1 cellular context compared by ENCODE assay signal in genomic region chr1:150515328-150516049, GRCh38.
TF ChIP-seq lines count a peak whose summit lies in the region.

FALEC (plus strand) TSS chr1:150515752.

TF ChIP-seq in K562, 482 proteins besides CTCF, POLR2A, EP300 and RAD21 (continued from another document and continues in another):
- TF ChIP-seq MGA (IDR thresholded peaks at IDR 0.05), result peak; percentile 81
- TF ChIP-seq SIRT6 (IDR thresholded peaks at IDR 0.05; ENCODE audit: low read depth, low read length), result no peak
- no peak for TF ChIP-seq THAP7 (CRISPR knock-in tag; IDR thresholded peaks at IDR 0.05)
- TF ChIP-seq ZNF592 (IDR thresholded peaks at IDR 0.05), result no peak
- no peak for TF ChIP-seq HEY1 (CRISPR knock-in tag; IDR thresholded peaks at IDR 0.05; ENCODE audit: borderline replicate concordance)
- TF ChIP-seq POLR2AphosphoS5 (IDR thresholded peaks at IDR 0.05; ENCODE audit: control insufficient read depth, insufficient read depth, low read depth, low read length), result peak; percentile 60; the same call in 1 of the 2 replicates
- no peak for TF ChIP-seq MAFF (IDR thresholded peaks at IDR 0.05; ENCODE audit: low read length)
- no peak for TF ChIP-seq CBX8 (IDR thresholded peaks at IDR 0.05; ENCODE audit: borderline replicate concordance, extremely low read depth, low read depth, low read length, poor library complexity, severe bottlenecking)
- TF ChIP-seq ETV1 (tag; conservative IDR thresholded peaks at IDR 0.05; ENCODE audit: low read depth), result no peak
- TF ChIP-seq ZNF586 (CRISPR knock-in tag; conservative IDR thresholded peaks at IDR 0.05), result no peak
- TF ChIP-seq CC2D1A (IDR thresholded peaks at IDR 0.05), result no peak
- TF ChIP-seq HNRNPK (IDR thresholded peaks at IDR 0.05; ENCODE audit: low read depth, low read length, poor library complexity, severe bottlenecking), result no peak
- TF ChIP-seq NRF1 (conservative IDR thresholded peaks at IDR 0.05 in 1 of 2, IDR thresholded peaks at IDR 0.05 in 1 of 2), result peak; percentile 99
- TF ChIP-seq BHLHE40 (IDR thresholded peaks at IDR 0.05; ENCODE audit: low read length), result 0 out of 2 replicates have a peak, but pooled peaks have one; percentile 40
- TF ChIP-seq ZBTB40 (IDR thresholded peaks at IDR 0.05), result no peak; the same call in 1 of the 2 replicates
- no peak for TF ChIP-seq ZBTB40 (CRISPR knock-in tag; IDR thresholded peaks at IDR 0.05)
- peak; percentile 10; the same call in 1 of the 2 replicates for TF ChIP-seq SOX6 (IDR thresholded peaks at IDR 0.05)
- TF ChIP-seq KDM5B (IDR thresholded peaks at IDR 0.05; ENCODE audit: insufficient replicate concordance, low read depth, low read length), result peak; percentile 55
- no peak for TF ChIP-seq ELF2 (CRISPR knock-in tag; IDR thresholded peaks at IDR 0.05)
- no peak for TF ChIP-seq ATF2 (CRISPR knock-in tag; IDR thresholded peaks at IDR 0.05)
- no peak for TF ChIP-seq KLF6 (CRISPR knock-in tag; IDR thresholded peaks at IDR 0.05; ENCODE audit: borderline replicate concordance)
- TF ChIP-seq ZNF212 (CRISPR knock-in tag; IDR thresholded peaks at IDR 0.05), result no peak
- TF ChIP-seq SMARCA4 (IDR thresholded peaks at IDR 0.05), result no peak
- no peak for TF ChIP-seq NR1H2 (CRISPR knock-in tag; IDR thresholded peaks at IDR 0.05)
- peak; percentile 79; the same call in 1 of the 2 replicates for TF ChIP-seq LCOR (CRISPR knock-in tag; IDR thresholded peaks at IDR 0.05)
- no peak for TF ChIP-seq PRMT5 (CRISPR knock-in tag; IDR thresholded peaks at IDR 0.05)
- no peak for TF ChIP-seq ZNF780A (CRISPR knock-in tag; IDR thresholded peaks at IDR 0.05)
